1 cellular context compared by ENCODE assay signal in genomic region chr7:155459133-155459866, GRCh38.
TF ChIP-seq lines count a peak whose summit lies in the region.

No MANE protein-coding gene starts in this region.

TF ChIP-seq in H1, 55 proteins besides CTCF, POLR2A, EP300 and RAD21 (continued from another document):
- TF ChIP-seq RNF2 (IDR thresholded peaks at IDR 0.05; ENCODE audit: borderline replicate concordance, low read depth, low read length, missing control alignments, poor library complexity, severe bottlenecking) (peak; percentile 96), POU5F1 (IDR thresholded peaks at IDR 0.05; ENCODE audit: low read depth, low read length) (no peak), SIN3A (conservative IDR thresholded peaks at IDR 0.05 in 1 of 2, IDR thresholded peaks at IDR 0.05 in 1 of 2; ENCODE audit: low read depth in 1 of 2, low read length in 2 of 2) (no peak), RXRA (IDR thresholded peaks at IDR 0.05; ENCODE audit: insufficient read depth, low read depth, low read length) (no peak), SUZ12 (IDR thresholded peaks at IDR 0.05; ENCODE audit: low read length) (peak; percentile 91), CBX8 (IDR thresholded peaks at IDR 0.05; ENCODE audit: borderline replicate concordance, low read depth, low read length) (peak; percentile 89; the same call in 1 of the 2 replicates), YY1 (IDR thresholded peaks at IDR 0.05; ENCODE audit: low read depth, low read length) (no peak), EZH2 (IDR thresholded peaks at IDR 0.05; ENCODE audit: low read depth, low read length, severe bottlenecking) (peak; percentile 97), KDM1A (IDR thresholded peaks at IDR 0.05; ENCODE audit: borderline replicate concordance, low read length) (no peak), BCL11A (IDR thresholded peaks at IDR 0.05; ENCODE audit: low read depth in 2 of 2, low read length in 2 of 2) (no peak), MAX (IDR thresholded peaks at IDR 0.05) (peak; percentile 8; the same call in 1 of the 2 replicates), KDM5A (IDR thresholded peaks at IDR 0.05; ENCODE audit: low read length) (no peak)
